In genomic region chr12:48474497-48474896, GRCh38 we compare ENCODE assay signal across 1 cellular context.
TF ChIP-seq lines count a peak whose summit lies in the region.
"Not testable (repeated sequence)": the region's sequence is repeated elsewhere in the genome, so short reads cannot be mapped to it uniquely, and the experiment has no call there.

No MANE protein-coding gene starts in this region.

TF ChIP-seq in HepG2, 621 proteins besides CTCF, POLR2A, EP300 and RAD21:
- not testable (repeated sequence) for TF ChIP-seq FOXA1 (IDR thresholded peaks at IDR 0.05)
- TF ChIP-seq FOXA1 (CRISPR knock-in tag; IDR thresholded peaks at IDR 0.05) (peak; percentile 62), FOXA3 (CRISPR knock-in tag; IDR thresholded peaks at IDR 0.05) (peak; percentile 57; the same call in 1 of the 2 replicates)
